18 cellular contexts compared by ENCODE assay signal in the genomic region with DNA sequence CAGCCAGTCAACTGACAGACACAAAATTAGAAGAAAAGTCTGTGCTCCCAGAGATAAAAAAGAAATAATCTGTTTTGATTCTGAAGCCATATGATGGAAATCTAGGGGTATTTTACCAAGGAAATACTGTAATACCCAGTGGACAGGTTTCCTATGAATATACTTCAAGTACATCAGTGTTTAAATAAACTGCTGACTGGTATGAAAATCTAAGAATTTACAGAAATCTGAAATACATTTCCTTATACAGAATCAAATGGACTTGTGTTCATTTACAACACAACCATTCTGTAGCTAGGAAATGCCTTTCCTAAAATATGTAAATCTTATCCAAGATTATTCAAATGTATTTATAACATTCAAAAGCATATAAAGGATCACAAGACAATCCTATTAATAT.
"Had no signal": no experiment of that assay in that cellular context is flagged by ENCODE, and none has a peak within 500 bp of the region (broad histone marks: within the 10 kb centered on the region; RNA-seq: fewer than 3 reads in every experiment).

No MANE protein-coding gene starts in this region.

- H3K27me3 Mint-ChIP-seq: activated B cell treated with CpG ODN at 0.5 μM for 24 hours; activated CD4-positive, alpha-beta T cell treated with anti-CD3 and anti-CD28 coated beads, Interleukin-2, amount 10 ng/mL, durations not matched to agents 7 days and 5 days; natural killer cell treated with Interleukin-12 subunit alpha and Interleukin-12 subunit beta and Interleukin-15 and Interleukin-18, amount 100 ng/mL, for 72 hours had no signal

- DNase-seq: activated B cell treated with CpG ODN at 0.5 μM for 24 hours; activated CD4-positive, alpha-beta T cell treated with anti-CD3 and anti-CD28 coated beads, Interleukin-2, amount 10 ng/mL, durations not matched to agents 7 days and 5 days; kidney; left lung; mammary epithelial cell; posterior cingulate gyrus; stimulated activated CD4-positive, alpha-beta T cell treated with anti-CD3 and anti-CD28 coated beads, Interleukin-15, amount 100 ng/mL, for 24 hours; stimulated activated CD4-positive, alpha-beta T cell treated with anti-CD3 and anti-CD28 coated beads, Interleukin-4, amount 100 ng/mL, for 1 hour; stimulated activated naive CD4-positive, alpha-beta T cell; T-helper 2 cell; transverse colon had no signal

- ATAC-seq: left lung; natural killer cell treated with Interleukin-12 subunit alpha and Interleukin-12 subunit beta and Interleukin-15 and Interleukin-18, amount 100 ng/mL, for 72 hours had no signal

- H3K27ac Mint-ChIP-seq: activated B cell treated with CpG ODN at 0.5 μM for 24 hours had no signal

- H3K9me3 ChIP-seq: left lung, right atrium auricular region, transverse colon had no signal

- H3K27me3 ChIP-seq: cardiac muscle cell, hepatocyte, left lung, right atrium auricular region, transverse colon had no signal

- H3K4me2 ChIP-seq: hepatocyte had no signal

- H3K4me3 ChIP-seq: cardiac muscle cell, hepatocyte, left lung, right atrium auricular region, skin epidermis, transverse colon had no signal

- H3K27ac ChIP-seq: cardiac muscle cell, hepatocyte, left lung, right atrium auricular region, skin epidermis, transverse colon had no signal

- H2AFZ ChIP-seq: hepatocyte had no signal

- FAIRE-seq: endometrium, TTC549 had no signal

- H3K4me3 Mint-ChIP-seq: activated B cell treated with CpG ODN at 0.5 μM for 24 hours; activated CD4-positive, alpha-beta T cell treated with anti-CD3 and anti-CD28 coated beads, Interleukin-2, amount 10 ng/mL, durations not matched to agents 7 days and 5 days; natural killer cell treated with Interleukin-12 subunit alpha and Interleukin-12 subunit beta and Interleukin-15 and Interleukin-18, amount 100 ng/mL, for 72 hours had no signal

- H3K9me3 Mint-ChIP-seq: activated B cell treated with CpG ODN at 0.5 μM for 24 hours; activated CD4-positive, alpha-beta T cell treated with anti-CD3 and anti-CD28 coated beads, Interleukin-2, amount 10 ng/mL, durations not matched to agents 7 days and 5 days; natural killer cell treated with Interleukin-12 subunit alpha and Interleukin-12 subunit beta and Interleukin-15 and Interleukin-18, amount 100 ng/mL, for 72 hours had no signal
